ENCODE assay signal across 8 cellular contexts in genomic region chr13:98890186-98890585, GRCh38.
A peak's percentile ranks its signal among the peaks of the same experiment; 100 is the strongest.
DNase-seq lines count a peak whose midpoint lies in the region; ATAC-seq, FAIRE-seq and TF ChIP-seq lines count a peak whose summit lies in the region.

No MANE protein-coding gene starts in this region.

- POLR2A ChIA-PET in endothelial cell of umbilical vein (lab: Charles Lee): interaction anchor here (0.8 to 1.2 kb wide), 2 partner anchors 86 to 88 kb away, joined by 3 read pairs; no protein-coding TSS in a partner anchor
- POLR2A ChIA-PET in CD4-positive, alpha-beta T cell (lab: Charles Lee): interaction anchor here (0.5 kb wide), 1 partner anchor 928 kb away, joined by 3 read pairs; no protein-coding TSS in a partner anchor

- intact Hi-C loops in endothelial cell of umbilical vein (cut with micrococcal nuclease) (loop anchor here (5.0 kb wide), 2 partner anchors 87 to 142 kb away; partner anchors contain the start of gene DOCK9), sigmoid colon (cut with DNase I) (no loop called here)
- intact Hi-C loops in CD4-positive, alpha-beta T cell (cut with DNase I, micrococcal nuclease): loop anchor here in 1 of 2 experiments (10.0 kb wide), 1 partner anchor 365 kb away; the partner anchor contains the start of gene GPR18

- TF ChIP-seq EP300 in sigmoid colon (IDR thresholded peaks at IDR 0.05): no peak

- no peak overlapping the region for H3K27ac Mint-ChIP-seq in CD4-positive, alpha-beta T cell
- no peak overlapping the region for H3K27ac Mint-ChIP-seq in stimulated activated memory B cell treated with anti-CD40 and anti-IgM and Interleukin-4, amounts not matched to agents 10 μg/mL and 1 μg/mL and 100 μg/mL, for 72 hours

- H3K4me1 Mint-ChIP-seq in CD4-positive, alpha-beta T cell (ENCODE audit: low read depth): no peaks in the 10 kb centered on the region
- H3K4me1 Mint-ChIP-seq in stimulated activated memory B cell treated with anti-CD40 and anti-IgM and Interleukin-4, amounts not matched to agents 10 μg/mL and 1 μg/mL and 100 μg/mL, for 72 hours: peaks cover 8% of the 10 kb centered on the region

- 68 to 80% methylated on average over 8 of the region's 8 CpGs for WGBS in sigmoid colon, 2 donors

- H3K4me2 ChIP-seq in DND-41 (ENCODE audit: insufficient read depth, low read length) (no peak overlapping the region), endothelial cell of umbilical vein (ENCODE audit: insufficient read depth, low read length) (peak overlapping the region; percentile 23)

- H3K9ac ChIP-seq in DND-41 (ENCODE audit: low read depth, low read length) (no peak overlapping the region), endothelial cell of umbilical vein (replicated peaks; ENCODE audit: extremely low read depth, insufficient read depth, low read length) (no peak overlapping the region)

- DNase-seq in DND-41 (no peak), SJCRH30 (peak; percentile 7 to 18), endothelial cell of umbilical vein (ENCODE audit: low read depth, low spot score) (peak; percentile 47), sigmoid colon (peak; percentile 73), OCI-M1 (lab: John Stamatoyannopoulos, UW) (no peak)
- DNase-seq in CD4-positive, alpha-beta T cell: no peak

- H4K20me1 ChIP-seq in DND-41 (ENCODE audit: insufficient read depth, low read length) (no peaks in the 10 kb centered on the region), endothelial cell of umbilical vein (replicated peaks; ENCODE audit: control insufficient read depth, extremely low read depth, insufficient read depth, low read length) (no peaks in the 10 kb centered on the region)

- H3K36me3 ChIP-seq in DND-41 (ENCODE audit: insufficient read depth, low read length) (peaks cover 26% of the 10 kb centered on the region), SJCRH30 (peaks cover 71% of the 10 kb centered on the region), endothelial cell of umbilical vein (ENCODE audit: control insufficient read depth in 2 of 2, extremely low read depth in 1 of 2, insufficient read depth in 2 of 2, low read length in 2 of 2) (peaks cover 13 to 15% of the 10 kb centered on the region in 2 experiments), sigmoid colon (peaks cover 0 to 39% (median 5%) of the 10 kb centered on the region in 4 donors)

- H2AFZ ChIP-seq in DND-41 (ENCODE audit: low read depth, low read length) (no peak overlapping the region), endothelial cell of umbilical vein (ENCODE audit: low read depth, low read length) (no peak overlapping the region)

- no peak for TF ChIP-seq CTCF in DND-41 (IDR thresholded peaks at IDR 0.05; ENCODE audit: borderline replicate concordance, extremely low read depth, low read length, poor library complexity, severe bottlenecking)
- TF ChIP-seq CTCF in endothelial cell of umbilical vein (IDR thresholded peaks at IDR 0.05; ENCODE audit: extremely low read depth in 1 of 2, insufficient read depth in 1 of 2, low read depth in 1 of 2, low read length in 2 of 2): no peak
- TF ChIP-seq CTCF in sigmoid colon (IDR thresholded peaks at IDR 0.05): no peak
- TF ChIP-seq CTCF in CD4-positive, alpha-beta T cell (IDR thresholded peaks at IDR 0.05): no peak

- CTCF ChIA-PET in endothelial cell of umbilical vein (lab: Charles Lee): interaction anchor here (0.6 to 3.8 kb wide), 7 partner anchors 9 to 144 kb away, joined by 3 to 18 read pairs (median 4); no protein-coding TSS in a partner anchor
- CTCF ChIA-PET in CD4-positive, alpha-beta T cell (lab: Charles Lee): interaction anchor here (0.6 kb wide), 1 partner anchor 61 kb away, joined by 3 read pairs; no protein-coding TSS in a partner anchor

- ATAC-seq in DND-41 (ENCODE audit: insufficient read depth, low read depth) (peak; percentile 55), GM18519 (IDR thresholded peaks at IDR 0.05; ENCODE audit: low FRiP score, unreplicated experiment) (no peak)
- no peak for ATAC-seq in CD4-positive, alpha-beta T cell (ENCODE audit: poor library complexity)
- ATAC-seq in stimulated activated memory B cell treated with anti-CD40 and anti-IgM and Interleukin-4, amounts not matched to agents 10 μg/mL and 1 μg/mL and 100 μg/mL, for 72 hours: no peak

- H3K9me3 ChIP-seq in DND-41 (ENCODE audit: insufficient read depth, low read length, severe bottlenecking) (no peaks in the 10 kb centered on the region), SJCRH30 (replicated peaks) (no peaks in the 10 kb centered on the region), endothelial cell of umbilical vein (replicated peaks; ENCODE audit: control insufficient read depth, insufficient read depth, low read length) (no peaks in the 10 kb centered on the region), sigmoid colon (no peaks in the 10 kb centered on the region)
- H3K9me3 ChIP-seq in CD4-positive, alpha-beta T cell (ENCODE audit: control insufficient read depth, low read length): no peaks in the 10 kb centered on the region

- no peaks in the 10 kb centered on the region for H3K9me1 ChIP-seq in endothelial cell of umbilical vein (replicated peaks; ENCODE audit: control insufficient read depth, extremely low read depth, insufficient read depth, low read length)

- H3K27me3 ChIP-seq in DND-41 (ENCODE audit: insufficient read depth, low read length, poor library complexity) (no peaks in the 10 kb centered on the region), SJCRH30 (no peaks in the 10 kb centered on the region), endothelial cell of umbilical vein (ENCODE audit: control insufficient read depth in 2 of 2, insufficient read depth in 2 of 2, low read length in 2 of 2) (no peaks in the 10 kb centered on the region), sigmoid colon (no peaks in the 10 kb centered on the region)
- H3K27me3 ChIP-seq in CD4-positive, alpha-beta T cell (ENCODE audit: control insufficient read depth, insufficient read depth, low read length): no peaks in the 10 kb centered on the region

- H3K36me3 Mint-ChIP-seq in CD4-positive, alpha-beta T cell (ENCODE audit: low read depth): peaks cover 77% of the 10 kb centered on the region
- peaks cover 24% of the 10 kb centered on the region for H3K36me3 Mint-ChIP-seq in stimulated activated memory B cell treated with anti-CD40 and anti-IgM and Interleukin-4, amounts not matched to agents 10 μg/mL and 1 μg/mL and 100 μg/mL, for 72 hours

- FAIRE-seq in endothelial cell of umbilical vein (lab: Jason Lieb, UNC): no peak

- dilution Hi-C loops in endothelial cell of umbilical vein (cut with MboI; ENCODE audit: extremely low pct_ligation_motif_present, low sequenced_read_pairs): no loop called here

- H3K4me3 ChIP-seq in DND-41 (ENCODE audit: low read depth in 1 of 2, low read length in 2 of 2) (no peak overlapping the region), SJCRH30 (no peak overlapping the region), endothelial cell of umbilical vein (replicated peaks in 1 of 3; ENCODE audit: insufficient read depth in 1 of 3, low read depth in 1 of 3, low read length in 3 of 3) (no peak overlapping the region), sigmoid colon (no peak overlapping the region)

- H3K4me1 ChIP-seq in DND-41 (ENCODE audit: insufficient read depth, low read length) (no peaks in the 10 kb centered on the region), SJCRH30 (peaks cover 10% of the 10 kb centered on the region), endothelial cell of umbilical vein (ENCODE audit: control insufficient read depth, extremely low read depth, insufficient read depth, low read length) (peaks cover 51% of the 10 kb centered on the region), sigmoid colon (peaks cover 0 to 14% (median 11%) of the 10 kb centered on the region in 4 donors)

- H3K4me3 Mint-ChIP-seq in CD4-positive, alpha-beta T cell: no peak overlapping the region
- no peak overlapping the region for H3K4me3 Mint-ChIP-seq in stimulated activated memory B cell treated with anti-CD40 and anti-IgM and Interleukin-4, amounts not matched to agents 10 μg/mL and 1 μg/mL and 100 μg/mL, for 72 hours

- no peaks in the 10 kb centered on the region for H3K9me3 Mint-ChIP-seq in CD4-positive, alpha-beta T cell
- H3K9me3 Mint-ChIP-seq in stimulated activated memory B cell treated with anti-CD40 and anti-IgM and Interleukin-4, amounts not matched to agents 10 μg/mL and 1 μg/mL and 100 μg/mL, for 72 hours: no peaks in the 10 kb centered on the region

- no peak for TF ChIP-seq POLR2A in endothelial cell of umbilical vein (IDR thresholded peaks at IDR 0.05; ENCODE audit: low read depth, low read length)
- no peak for TF ChIP-seq POLR2A in sigmoid colon (IDR thresholded peaks at IDR 0.05)

- H3K79me2 ChIP-seq in DND-41 (ENCODE audit: insufficient read depth, low read length) (no peaks in the 10 kb centered on the region), endothelial cell of umbilical vein (ENCODE audit: control insufficient read depth, insufficient read depth, low read length) (no peaks in the 10 kb centered on the region)

- BruUV-seq in endothelial cell of umbilical vein (replicated peaks; lab: Mats Ljungman, UMichigan): no TSS peak

- no peaks in the 10 kb centered on the region for H3K27me3 Mint-ChIP-seq in CD4-positive, alpha-beta T cell
- no peaks in the 10 kb centered on the region for H3K27me3 Mint-ChIP-seq in stimulated activated memory B cell treated with anti-CD40 and anti-IgM and Interleukin-4, amounts not matched to agents 10 μg/mL and 1 μg/mL and 100 μg/mL, for 72 hours

- H3K27ac ChIP-seq in DND-41 (ENCODE audit: low read length): no peak overlapping the region
- H3K27ac ChIP-seq in SJCRH30: no peak overlapping the region
- H3K27ac ChIP-seq in endothelial cell of umbilical vein (ENCODE audit: insufficient read depth, low read depth, low read length): peak overlapping the region; percentile 1
- H3K27ac ChIP-seq in sigmoid colon: peak overlapping the region in 2 of 4 donors; percentile 6 to 31
- H3K27ac ChIP-seq in CD4-positive, alpha-beta T cell (ENCODE audit: low read depth, low read length): no peak overlapping the region

TF ChIP-seq in endothelial cell of umbilical vein, 7 proteins besides CTCF, POLR2A, EP300 and RAD21:
- TF ChIP-seq EZH2 (IDR thresholded peaks at IDR 0.05; ENCODE audit: borderline replicate concordance, low read depth, low read length, severe bottlenecking) (no peak), MAX (IDR thresholded peaks at IDR 0.05; ENCODE audit: insufficient read depth, insufficient read length) (peak; percentile 66), POLR2AphosphoS5 (IDR thresholded peaks at IDR 0.05; ENCODE audit: insufficient read depth, low read depth, low read length) (peak; percentile 12)

Comparison
In these comparisons a context has a peak if more than half of its experiments do, and no peak if none do; other contexts are left out.
1. DNase-seq: peak in SJCRH30 (2 of 2), endothelial cell of umbilical vein (single experiment) and sigmoid colon (single experiment); none in DND-41 (single experiment), OCI-M1 (single experiment) and CD4-positive, alpha-beta T cell (0 of 10).